In the genomic region with DNA sequence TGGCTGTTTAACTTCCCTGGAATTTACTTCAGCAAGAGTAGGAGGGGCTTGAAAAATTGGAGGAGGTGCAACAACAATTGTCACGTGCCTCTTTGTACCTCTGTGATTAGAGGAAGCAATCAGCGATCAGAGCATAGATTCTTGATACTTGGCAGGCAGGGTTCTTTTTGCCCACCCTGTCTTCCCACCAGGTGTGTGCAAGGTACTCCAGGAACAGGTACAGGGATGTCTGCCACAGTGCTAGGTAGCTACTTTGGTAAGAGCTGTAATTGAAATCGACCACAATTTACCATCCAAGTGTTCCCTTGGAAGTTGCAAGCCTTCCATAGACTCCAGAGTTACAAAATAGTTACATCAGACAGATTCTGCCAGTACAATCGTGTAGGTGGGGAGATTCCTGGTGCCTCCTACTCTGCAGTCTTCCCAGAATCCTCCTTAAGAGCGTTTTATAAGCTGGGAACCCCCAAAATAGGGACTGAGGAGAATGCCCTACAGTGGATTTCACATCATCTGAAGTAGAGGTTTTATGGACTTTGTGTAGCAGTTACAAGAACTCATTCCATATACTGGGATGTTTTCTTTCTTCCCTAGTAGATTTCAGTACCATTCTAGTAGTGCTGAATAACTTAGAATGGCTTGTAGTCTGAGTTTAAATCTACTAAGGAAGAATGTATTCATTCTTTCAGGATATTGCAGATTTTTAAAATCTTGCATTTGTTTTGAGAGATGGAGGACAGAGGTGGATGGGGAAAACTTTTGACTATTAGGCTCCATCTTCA, we compare ENCODE assay signal across 2 cellular contexts.
TF ChIP-seq lines count a peak whose summit lies in the region.

No MANE protein-coding gene starts in this region.

TF ChIP-seq in HepG2, 621 proteins besides CTCF, POLR2A, EP300 and RAD21:
- TF ChIP-seq, protein P1, sequence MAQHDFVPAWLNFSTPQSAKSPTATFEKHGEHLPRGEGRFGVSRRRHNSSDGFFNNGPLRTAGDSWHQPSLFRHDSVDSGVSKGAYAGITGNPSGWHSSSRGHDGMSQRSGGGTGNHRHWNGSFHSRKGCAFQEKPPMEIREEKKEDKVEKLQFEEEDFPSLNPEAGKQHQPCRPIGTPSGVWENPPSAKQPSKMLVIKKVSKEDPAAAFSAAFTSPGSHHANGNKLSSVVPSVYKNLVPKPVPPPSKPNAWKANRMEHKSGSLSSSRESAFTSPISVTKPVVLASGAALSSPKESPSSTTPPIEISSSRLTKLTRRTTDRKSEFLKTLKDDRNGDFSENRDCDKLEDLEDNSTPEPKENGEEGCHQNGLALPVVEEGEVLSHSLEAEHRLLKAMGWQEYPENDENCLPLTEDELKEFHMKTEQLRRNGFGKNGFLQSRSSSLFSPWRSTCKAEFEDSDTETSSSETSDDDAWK (CRISPR knock-in tag; IDR thresholded peaks at IDR 0.05): no peak
- TF ChIP-seq RFX1 (IDR thresholded peaks at IDR 0.05) (no peak), ZNF354B (CRISPR knock-in tag; IDR thresholded peaks at IDR 0.05) (no peak), RFXAP (CRISPR knock-in tag; IDR thresholded peaks at IDR 0.05; ENCODE audit: borderline replicate concordance) (no peak), ATRX (CRISPR knock-in tag; IDR thresholded peaks at IDR 0.05; ENCODE audit: borderline replicate concordance) (no peak), SUZ12 (IDR thresholded peaks at IDR 0.05; ENCODE audit: low read depth, low read length) (no peak), TSC22D2 (CRISPR knock-in tag; IDR thresholded peaks at IDR 0.05; ENCODE audit: borderline replicate concordance) (no peak), PAWR (CRISPR knock-in tag; IDR thresholded peaks at IDR 0.05; ENCODE audit: borderline replicate concordance) (no peak), ATM (IDR thresholded peaks at IDR 0.05; ENCODE audit: borderline replicate concordance) (no peak), SATB2 (CRISPR knock-in tag; IDR thresholded peaks at IDR 0.05) (no peak)
- TF ChIP-seq, protein P2, sequence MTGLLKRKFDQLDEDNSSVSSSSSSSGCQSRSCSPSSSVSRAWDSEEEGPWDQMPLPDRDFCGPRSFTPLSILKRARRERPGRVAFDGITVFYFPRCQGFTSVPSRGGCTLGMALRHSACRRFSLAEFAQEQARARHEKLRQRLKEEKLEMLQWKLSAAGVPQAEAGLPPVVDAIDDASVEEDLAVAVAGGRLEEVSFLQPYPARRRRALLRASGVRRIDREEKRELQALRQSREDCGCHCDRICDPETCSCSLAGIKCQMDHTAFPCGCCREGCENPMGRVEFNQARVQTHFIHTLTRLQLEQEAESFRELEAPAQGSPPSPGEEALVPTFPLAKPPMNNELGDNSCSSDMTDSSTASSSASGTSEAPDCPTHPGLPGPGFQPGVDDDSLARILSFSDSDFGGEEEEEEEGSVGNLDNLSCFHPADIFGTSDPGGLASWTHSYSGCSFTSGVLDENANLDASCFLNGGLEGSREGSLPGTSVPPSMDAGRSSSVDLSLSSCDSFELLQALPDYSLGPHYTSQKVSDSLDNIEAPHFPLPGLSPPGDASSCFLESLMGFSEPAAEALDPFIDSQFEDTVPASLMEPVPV (CRISPR knock-in tag; IDR thresholded peaks at IDR 0.05): no peak
- TF ChIP-seq, protein P3, sequence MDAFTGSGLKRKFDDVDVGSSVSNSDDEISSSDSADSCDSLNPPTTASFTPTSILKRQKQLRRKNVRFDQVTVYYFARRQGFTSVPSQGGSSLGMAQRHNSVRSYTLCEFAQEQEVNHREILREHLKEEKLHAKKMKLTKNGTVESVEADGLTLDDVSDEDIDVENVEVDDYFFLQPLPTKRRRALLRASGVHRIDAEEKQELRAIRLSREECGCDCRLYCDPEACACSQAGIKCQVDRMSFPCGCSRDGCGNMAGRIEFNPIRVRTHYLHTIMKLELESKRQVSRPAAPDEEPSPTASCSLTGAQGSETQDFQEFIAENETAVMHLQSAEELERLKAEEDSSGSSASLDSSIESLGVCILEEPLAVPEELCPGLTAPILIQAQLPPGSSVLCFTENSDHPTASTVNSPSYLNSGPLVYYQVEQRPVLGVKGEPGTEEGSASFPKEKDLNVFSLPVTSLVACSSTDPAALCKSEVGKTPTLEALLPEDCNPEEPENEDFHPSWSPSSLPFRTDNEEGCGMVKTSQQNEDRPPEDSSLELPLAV (CRISPR knock-in tag; conservative IDR thresholded peaks at IDR 0.05; ENCODE audit: low read depth): no peak
- TF ChIP-seq, protein P4, sequence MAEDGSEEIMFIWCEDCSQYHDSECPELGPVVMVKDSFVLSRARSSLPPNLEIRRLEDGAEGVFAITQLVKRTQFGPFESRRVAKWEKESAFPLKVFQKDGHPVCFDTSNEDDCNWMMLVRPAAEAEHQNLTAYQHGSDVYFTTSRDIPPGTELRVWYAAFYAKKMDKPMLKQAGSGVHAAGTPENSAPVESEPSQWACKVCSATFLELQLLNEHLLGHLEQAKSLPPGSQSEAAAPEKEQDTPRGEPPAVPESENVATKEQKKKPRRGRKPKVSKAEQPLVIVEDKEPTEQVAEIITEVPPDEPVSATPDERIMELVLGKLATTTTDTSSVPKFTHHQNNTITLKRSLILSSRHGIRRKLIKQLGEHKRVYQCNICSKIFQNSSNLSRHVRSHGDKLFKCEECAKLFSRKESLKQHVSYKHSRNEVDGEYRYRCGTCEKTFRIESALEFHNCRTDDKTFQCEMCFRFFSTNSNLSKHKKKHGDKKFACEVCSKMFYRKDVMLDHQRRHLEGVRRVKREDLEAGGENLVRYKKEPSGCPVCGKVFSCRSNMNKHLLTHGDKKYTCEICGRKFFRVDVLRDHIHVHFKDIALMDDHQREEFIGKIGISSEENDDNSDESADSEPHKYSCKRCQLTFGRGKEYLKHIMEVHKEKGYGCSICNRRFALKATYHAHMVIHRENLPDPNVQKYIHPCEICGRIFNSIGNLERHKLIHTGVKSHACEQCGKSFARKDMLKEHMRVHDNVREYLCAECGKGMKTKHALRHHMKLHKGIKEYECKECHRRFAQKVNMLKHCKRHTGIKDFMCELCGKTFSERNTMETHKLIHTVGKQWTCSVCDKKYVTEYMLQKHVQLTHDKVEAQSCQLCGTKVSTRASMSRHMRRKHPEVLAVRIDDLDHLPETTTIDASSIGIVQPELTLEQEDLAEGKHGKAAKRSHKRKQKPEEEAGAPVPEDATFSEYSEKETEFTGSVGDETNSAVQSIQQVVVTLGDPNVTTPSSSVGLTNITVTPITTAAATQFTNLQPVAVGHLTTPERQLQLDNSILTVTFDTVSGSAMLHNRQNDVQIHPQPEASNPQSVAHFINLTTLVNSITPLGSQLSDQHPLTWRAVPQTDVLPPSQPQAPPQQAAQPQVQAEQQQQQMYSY (CRISPR knock-in tag; IDR thresholded peaks at IDR 0.05): no peak

TF ChIP-seq in HEK293T, 16 proteins besides CTCF, POLR2A, EP300 and RAD21:
- TF ChIP-seq FOXK2 (IDR thresholded peaks at IDR 0.05) (no peak), ZNF384 (IDR thresholded peaks at IDR 0.05) (no peak), FOXM1 (IDR thresholded peaks at IDR 0.05; ENCODE audit: borderline replicate concordance) (no peak), NFRKB (IDR thresholded peaks at IDR 0.05) (no peak), L3MBTL2 (conservative IDR thresholded peaks at IDR 0.05) (no peak), SP1 (IDR thresholded peaks at IDR 0.05) (no peak), SUZ12 (IDR thresholded peaks at IDR 0.05) (no peak)
- TF ChIP-seq, protein P5, sequence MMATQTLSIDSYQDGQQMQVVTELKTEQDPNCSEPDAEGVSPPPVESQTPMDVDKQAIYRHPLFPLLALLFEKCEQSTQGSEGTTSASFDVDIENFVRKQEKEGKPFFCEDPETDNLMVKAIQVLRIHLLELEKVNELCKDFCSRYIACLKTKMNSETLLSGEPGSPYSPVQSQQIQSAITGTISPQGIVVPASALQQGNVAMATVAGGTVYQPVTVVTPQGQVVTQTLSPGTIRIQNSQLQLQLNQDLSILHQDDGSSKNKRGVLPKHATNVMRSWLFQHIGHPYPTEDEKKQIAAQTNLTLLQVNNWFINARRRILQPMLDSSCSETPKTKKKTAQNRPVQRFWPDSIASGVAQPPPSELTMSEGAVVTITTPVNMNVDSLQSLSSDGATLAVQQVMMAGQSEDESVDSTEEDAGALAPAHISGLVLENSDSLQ (IDR thresholded peaks at IDR 0.05): no peak
